Comparison of ENCODE assay signal across 23 cellular contexts in the genomic region with DNA sequence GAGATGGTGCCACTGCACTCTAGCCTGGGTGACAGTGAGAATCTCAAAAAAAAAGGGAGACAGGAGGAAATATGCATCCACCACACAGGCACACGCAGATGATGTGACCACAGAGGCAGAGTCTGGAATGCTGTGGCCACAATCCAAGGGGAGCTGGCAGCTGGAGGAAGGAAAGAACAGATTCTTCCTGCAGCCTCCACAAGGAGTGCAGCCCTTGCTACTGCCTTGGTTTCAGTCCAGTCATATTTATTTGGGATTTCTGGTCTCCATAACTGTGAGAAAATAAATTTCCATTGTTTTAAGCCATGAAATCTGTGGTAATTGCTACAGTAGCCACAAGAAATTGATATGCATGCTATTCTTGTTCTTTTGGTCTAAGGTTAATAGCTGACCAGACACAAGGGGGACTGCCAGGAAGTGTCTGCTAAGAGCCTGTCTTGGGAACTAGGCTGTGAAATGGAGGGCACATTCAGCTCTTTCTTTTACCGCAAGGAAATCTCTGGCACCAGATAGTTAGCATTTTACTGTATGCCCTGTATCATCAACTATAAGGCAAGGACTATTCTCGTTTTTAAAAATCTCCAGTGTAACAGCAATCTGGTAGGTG.
A peak's percentile ranks its signal among the peaks of the same experiment; 100 is the strongest.
DNase-seq lines count a peak whose midpoint lies in the region; ATAC-seq and TF ChIP-seq lines count a peak whose summit lies in the region.
"Had no signal": no experiment of that assay in that cellular context is flagged by ENCODE, and none has a peak within 500 bp of the region (broad histone marks: within the 10 kb centered on the region; RNA-seq: fewer than 3 reads in every experiment).

No MANE protein-coding gene starts in this region.

- DNase-seq in H4 (ENCODE audit: low spot score) (peak; percentile 62), ascending aorta (ENCODE audit: low spot score in 2 of 2) (peak in 1 of 2 donors; percentile 55), fibroblast of pulmonary artery (ENCODE audit: low read depth) (peak; percentile 79), smooth muscle cell (lab: John Stamatoyannopoulos, UW; ENCODE audit: unreplicated experiment) (no peak), cerebellum (ENCODE audit: low spot score) (no peak), hepatic stellate cell (ENCODE audit: low spot score) (no peak)
- DNase-seq: activated CD4-positive, alpha-beta memory T cell treated with anti-CD3 and anti-CD28 coated beads, Interleukin-2, amount 10 ng/mL, durations not matched to agents 7 days and 5 days; activated naive CD8-positive, alpha-beta T cell treated with anti-CD3 and anti-CD28 coated beads, Interleukin-2, amount 10 ng/mL, durations not matched to agents 7 days and 5 days; activated T-cell treated with anti-CD3 and anti-CD28 coated beads, Interleukin-2, amount 50 U/mL, for 4 hours; DMS53; MM.1S; NCI-H1694; NCI-H446 treated with DMSO at 0.1 percent for 48 hours; stimulated activated CD4-positive, alpha-beta T cell treated with anti-CD3 and anti-CD28 coated beads, Interleukin-15, amount 100 ng/mL, for 24 hours; stimulated activated naive CD4-positive, alpha-beta T cell; upper lobe of right lung had no signal

- H3K79me2 ChIP-seq in smooth muscle cell (ENCODE audit: low read depth) = no peaks in the 10 kb centered on the region

- H3K27me3 ChIP-seq in ascending aorta (no peaks in the 10 kb centered on the region), smooth muscle cell (ENCODE audit: low read depth) (no peaks in the 10 kb centered on the region)
- H3K27me3 ChIP-seq: SJSA1, upper lobe of right lung had no signal

- H2AFZ ChIP-seq in smooth muscle cell (ENCODE audit: low read depth) = no peak overlapping the region

- H3K36me3 ChIP-seq in ascending aorta (no peaks in the 10 kb centered on the region), smooth muscle cell (ENCODE audit: low read depth) (no peaks in the 10 kb centered on the region)
- H3K36me3 ChIP-seq: prostate gland, SJSA1, upper lobe of right lung had no signal

- H3K4me3 ChIP-seq in ascending aorta = no peak overlapping the region
- H3K4me3 ChIP-seq in fibroblast of pulmonary artery (replicated peaks; ENCODE audit: low read depth, low read length) = no peak overlapping the region
- no peak overlapping the region for H3K4me3 ChIP-seq in smooth muscle cell
- H3K4me3 ChIP-seq: lung, prostate gland, SJSA1, upper lobe of right lung had no signal

- no peaks in the 10 kb centered on the region for H4K20me1 ChIP-seq in smooth muscle cell (ENCODE audit: low read depth)

- no peak overlapping the region for H3K9ac ChIP-seq in smooth muscle cell (ENCODE audit: low read depth)

- intact Hi-C loops in ascending aorta (cut with DNase I) = no loop called here

- H3K9me3 ChIP-seq in ascending aorta (no peaks in the 10 kb centered on the region), smooth muscle cell (replicated peaks; ENCODE audit: low read depth) (no peaks in the 10 kb centered on the region)
- H3K9me3 ChIP-seq: prostate gland, upper lobe of right lung had no signal

- H3F3A ChIP-seq in smooth muscle cell (ENCODE audit: low read depth) = peaks cover 19% of the 10 kb centered on the region

- H3K27ac ChIP-seq in ascending aorta = peak overlapping the region; percentile 86 to 87
- H3K27ac ChIP-seq in smooth muscle cell (ENCODE audit: low read depth) = peak overlapping the region; percentile 88
- H3K27ac ChIP-seq: SJSA1 had no signal

- TF ChIP-seq CTCF in ascending aorta (IDR thresholded peaks at IDR 0.05) (no peak), fibroblast of pulmonary artery (IDR thresholded peaks at IDR 0.05; ENCODE audit: low read length, missing control alignments) (no peak), smooth muscle cell (IDR thresholded peaks at IDR 0.05; ENCODE audit: borderline replicate concordance, insufficient read depth, poor library complexity, severe bottlenecking) (no peak)

- H3K4me2 ChIP-seq in smooth muscle cell = no peak overlapping the region

- no peak for ATAC-seq in GM21825 (IDR thresholded peaks at IDR 0.05; ENCODE audit: unreplicated experiment)
- no peak for ATAC-seq in GM21528 (IDR thresholded peaks at IDR 0.05; ENCODE audit: low FRiP score, unreplicated experiment)
- ATAC-seq: activated T-cell treated with anti-CD3 and anti-CD28 coated beads, Interleukin-2, amount 50 U/mL, for 4 hours; natural killer cell treated with Interleukin-12 subunit alpha and Interleukin-12 subunit beta and Interleukin-15 and Interleukin-18, amount 100 ng/mL, for 72 hours; upper lobe of right lung; WTC11 had no signal

- H3K4me1 ChIP-seq in ascending aorta (peaks cover 3 to 15% of the 10 kb centered on the region in 2 donors), smooth muscle cell (ENCODE audit: low read depth) (peaks cover 17% of the 10 kb centered on the region)
- H3K4me1 ChIP-seq: prostate gland, upper lobe of right lung had no signal

- 75% methylated on average over 3 of the region's 3 CpGs for WGBS in smooth muscle cell (ENCODE audit: low lambda C conversion rate)

Comparison
In these comparisons a context has a peak if more than half of its experiments do, and no peak if none do; other contexts are left out.
1. DNase-seq: peak in H4 (single experiment) and fibroblast of pulmonary artery (single experiment); none in smooth muscle cell (single experiment), cerebellum (single experiment) and hepatic stellate cell (single experiment).